2 cellular contexts compared by ENCODE assay signal in the genomic region with DNA sequence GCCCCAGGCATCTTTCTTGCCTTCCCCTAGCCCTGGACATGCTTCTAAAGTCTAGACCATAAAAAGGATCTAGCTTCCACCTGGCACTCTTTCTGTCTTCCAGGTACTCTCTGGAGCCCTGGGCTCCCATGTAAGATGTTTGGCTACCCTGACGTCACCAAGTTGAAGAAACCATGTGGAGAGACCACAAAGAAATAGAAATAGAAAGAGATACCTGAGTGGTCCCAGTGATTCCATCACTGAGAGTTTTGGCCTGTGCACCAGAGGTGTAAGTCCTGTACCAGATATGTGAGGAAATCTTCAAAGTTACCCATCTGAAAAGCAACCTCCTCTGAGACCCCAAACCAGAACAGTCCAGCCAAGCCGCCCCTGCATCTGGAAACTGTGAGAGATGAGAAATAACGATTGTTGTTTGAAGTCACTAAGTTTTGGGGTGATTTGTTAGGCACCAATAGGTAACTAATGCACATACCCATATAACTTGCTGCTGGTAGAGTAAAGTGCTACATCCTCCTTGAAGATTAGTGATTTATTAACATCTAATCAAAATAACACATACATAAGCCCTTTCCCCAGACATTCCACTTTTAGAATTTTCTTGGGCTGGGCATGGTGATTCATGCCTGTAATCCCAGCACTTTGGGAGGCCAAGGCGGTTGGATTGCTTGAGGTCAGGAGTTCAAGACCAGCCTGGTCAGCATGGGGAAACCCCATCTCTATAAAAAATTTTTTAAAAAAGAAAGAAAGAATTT.
TF ChIP-seq lines count a peak whose summit lies in the region.

No MANE protein-coding gene starts in this region.

TF ChIP-seq in GM12891, 5 proteins besides CTCF, POLR2A, EP300 and RAD21:
- no peak for TF ChIP-seq POLR2AphosphoS5 (IDR thresholded peaks at IDR 0.05; ENCODE audit: low read depth, low read length)
TF ChIP-seq in GM12891: peak in this region for 0.

TF ChIP-seq in GM12878, 131 proteins besides CTCF, POLR2A, EP300 and RAD21:
- TF ChIP-seq, protein P1, sequence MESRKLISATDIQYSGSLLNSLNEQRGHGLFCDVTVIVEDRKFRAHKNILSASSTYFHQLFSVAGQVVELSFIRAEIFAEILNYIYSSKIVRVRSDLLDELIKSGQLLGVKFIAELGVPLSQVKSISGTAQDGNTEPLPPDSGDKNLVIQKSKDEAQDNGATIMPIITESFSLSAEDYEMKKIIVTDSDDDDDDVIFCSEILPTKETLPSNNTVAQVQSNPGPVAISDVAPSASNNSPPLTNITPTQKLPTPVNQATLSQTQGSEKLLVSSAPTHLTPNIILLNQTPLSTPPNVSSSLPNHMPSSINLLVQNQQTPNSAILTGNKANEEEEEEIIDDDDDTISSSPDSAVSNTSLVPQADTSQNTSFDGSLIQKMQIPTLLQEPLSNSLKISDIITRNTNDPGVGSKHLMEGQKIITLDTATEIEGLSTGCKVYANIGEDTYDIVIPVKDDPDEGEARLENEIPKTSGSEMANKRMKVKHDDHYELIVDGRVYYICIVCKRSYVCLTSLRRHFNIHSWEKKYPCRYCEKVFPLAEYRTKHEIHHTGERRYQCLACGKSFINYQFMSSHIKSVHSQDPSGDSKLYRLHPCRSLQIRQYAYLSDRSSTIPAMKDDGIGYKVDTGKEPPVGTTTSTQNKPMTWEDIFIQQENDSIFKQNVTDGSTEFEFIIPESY (IDR thresholded peaks at IDR 0.05) = no peak
- TF ChIP-seq POU2F2 (IDR thresholded peaks at IDR 0.05; ENCODE audit: borderline replicate concordance, low read depth, low read length) = no peak
- no peak for TF ChIP-seq ASH2L (IDR thresholded peaks at IDR 0.05; ENCODE audit: borderline replicate concordance, low read depth)
- TF ChIP-seq, protein P2, sequence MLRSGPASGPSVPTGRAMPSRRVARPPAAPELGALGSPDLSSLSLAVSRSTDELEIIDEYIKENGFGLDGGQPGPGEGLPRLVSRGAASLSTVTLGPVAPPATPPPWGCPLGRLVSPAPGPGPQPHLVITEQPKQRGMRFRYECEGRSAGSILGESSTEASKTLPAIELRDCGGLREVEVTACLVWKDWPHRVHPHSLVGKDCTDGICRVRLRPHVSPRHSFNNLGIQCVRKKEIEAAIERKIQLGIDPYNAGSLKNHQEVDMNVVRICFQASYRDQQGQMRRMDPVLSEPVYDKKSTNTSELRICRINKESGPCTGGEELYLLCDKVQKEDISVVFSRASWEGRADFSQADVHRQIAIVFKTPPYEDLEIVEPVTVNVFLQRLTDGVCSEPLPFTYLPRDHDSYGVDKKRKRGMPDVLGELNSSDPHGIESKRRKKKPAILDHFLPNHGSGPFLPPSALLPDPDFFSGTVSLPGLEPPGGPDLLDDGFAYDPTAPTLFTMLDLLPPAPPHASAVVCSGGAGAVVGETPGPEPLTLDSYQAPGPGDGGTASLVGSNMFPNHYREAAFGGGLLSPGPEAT (IDR thresholded peaks at IDR 0.05; ENCODE audit: low read depth) = no peak
- TF ChIP-seq ATF7 (IDR thresholded peaks at IDR 0.05; ENCODE audit: low read depth) = peak; percentile 56
- no peak for TF ChIP-seq DPF2 (IDR thresholded peaks at IDR 0.05)
- peak; percentile 41; the same call in 1 of the 2 replicates for TF ChIP-seq ZNF217 (IDR thresholded peaks at IDR 0.05)
- TF ChIP-seq, protein P3, sequence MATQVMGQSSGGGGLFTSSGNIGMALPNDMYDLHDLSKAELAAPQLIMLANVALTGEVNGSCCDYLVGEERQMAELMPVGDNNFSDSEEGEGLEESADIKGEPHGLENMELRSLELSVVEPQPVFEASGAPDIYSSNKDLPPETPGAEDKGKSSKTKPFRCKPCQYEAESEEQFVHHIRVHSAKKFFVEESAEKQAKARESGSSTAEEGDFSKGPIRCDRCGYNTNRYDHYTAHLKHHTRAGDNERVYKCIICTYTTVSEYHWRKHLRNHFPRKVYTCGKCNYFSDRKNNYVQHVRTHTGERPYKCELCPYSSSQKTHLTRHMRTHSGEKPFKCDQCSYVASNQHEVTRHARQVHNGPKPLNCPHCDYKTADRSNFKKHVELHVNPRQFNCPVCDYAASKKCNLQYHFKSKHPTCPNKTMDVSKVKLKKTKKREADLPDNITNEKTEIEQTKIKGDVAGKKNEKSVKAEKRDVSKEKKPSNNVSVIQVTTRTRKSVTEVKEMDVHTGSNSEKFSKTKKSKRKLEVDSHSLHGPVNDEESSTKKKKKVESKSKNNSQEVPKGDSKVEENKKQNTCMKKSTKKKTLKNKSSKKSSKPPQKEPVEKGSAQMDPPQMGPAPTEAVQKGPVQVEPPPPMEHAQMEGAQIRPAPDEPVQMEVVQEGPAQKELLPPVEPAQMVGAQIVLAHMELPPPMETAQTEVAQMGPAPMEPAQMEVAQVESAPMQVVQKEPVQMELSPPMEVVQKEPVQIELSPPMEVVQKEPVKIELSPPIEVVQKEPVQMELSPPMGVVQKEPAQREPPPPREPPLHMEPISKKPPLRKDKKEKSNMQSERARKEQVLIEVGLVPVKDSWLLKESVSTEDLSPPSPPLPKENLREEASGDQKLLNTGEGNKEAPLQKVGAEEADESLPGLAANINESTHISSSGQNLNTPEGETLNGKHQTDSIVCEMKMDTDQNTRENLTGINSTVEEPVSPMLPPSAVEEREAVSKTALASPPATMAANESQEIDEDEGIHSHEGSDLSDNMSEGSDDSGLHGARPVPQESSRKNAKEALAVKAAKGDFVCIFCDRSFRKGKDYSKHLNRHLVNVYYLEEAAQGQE (IDR thresholded peaks at IDR 0.05; ENCODE audit: low read depth, low read length) = no peak
- no peak for TF ChIP-seq TCF3 (IDR thresholded peaks at IDR 0.05; ENCODE audit: borderline replicate concordance, insufficient read depth, low read depth, low read length)
- peak; percentile 26; the same call in 1 of the 2 replicates for TF ChIP-seq NFIC (IDR thresholded peaks at IDR 0.05; ENCODE audit: low read depth, low read length)
- TF ChIP-seq FOXK2 (IDR thresholded peaks at IDR 0.05) = no peak
- TF ChIP-seq, protein P4, sequence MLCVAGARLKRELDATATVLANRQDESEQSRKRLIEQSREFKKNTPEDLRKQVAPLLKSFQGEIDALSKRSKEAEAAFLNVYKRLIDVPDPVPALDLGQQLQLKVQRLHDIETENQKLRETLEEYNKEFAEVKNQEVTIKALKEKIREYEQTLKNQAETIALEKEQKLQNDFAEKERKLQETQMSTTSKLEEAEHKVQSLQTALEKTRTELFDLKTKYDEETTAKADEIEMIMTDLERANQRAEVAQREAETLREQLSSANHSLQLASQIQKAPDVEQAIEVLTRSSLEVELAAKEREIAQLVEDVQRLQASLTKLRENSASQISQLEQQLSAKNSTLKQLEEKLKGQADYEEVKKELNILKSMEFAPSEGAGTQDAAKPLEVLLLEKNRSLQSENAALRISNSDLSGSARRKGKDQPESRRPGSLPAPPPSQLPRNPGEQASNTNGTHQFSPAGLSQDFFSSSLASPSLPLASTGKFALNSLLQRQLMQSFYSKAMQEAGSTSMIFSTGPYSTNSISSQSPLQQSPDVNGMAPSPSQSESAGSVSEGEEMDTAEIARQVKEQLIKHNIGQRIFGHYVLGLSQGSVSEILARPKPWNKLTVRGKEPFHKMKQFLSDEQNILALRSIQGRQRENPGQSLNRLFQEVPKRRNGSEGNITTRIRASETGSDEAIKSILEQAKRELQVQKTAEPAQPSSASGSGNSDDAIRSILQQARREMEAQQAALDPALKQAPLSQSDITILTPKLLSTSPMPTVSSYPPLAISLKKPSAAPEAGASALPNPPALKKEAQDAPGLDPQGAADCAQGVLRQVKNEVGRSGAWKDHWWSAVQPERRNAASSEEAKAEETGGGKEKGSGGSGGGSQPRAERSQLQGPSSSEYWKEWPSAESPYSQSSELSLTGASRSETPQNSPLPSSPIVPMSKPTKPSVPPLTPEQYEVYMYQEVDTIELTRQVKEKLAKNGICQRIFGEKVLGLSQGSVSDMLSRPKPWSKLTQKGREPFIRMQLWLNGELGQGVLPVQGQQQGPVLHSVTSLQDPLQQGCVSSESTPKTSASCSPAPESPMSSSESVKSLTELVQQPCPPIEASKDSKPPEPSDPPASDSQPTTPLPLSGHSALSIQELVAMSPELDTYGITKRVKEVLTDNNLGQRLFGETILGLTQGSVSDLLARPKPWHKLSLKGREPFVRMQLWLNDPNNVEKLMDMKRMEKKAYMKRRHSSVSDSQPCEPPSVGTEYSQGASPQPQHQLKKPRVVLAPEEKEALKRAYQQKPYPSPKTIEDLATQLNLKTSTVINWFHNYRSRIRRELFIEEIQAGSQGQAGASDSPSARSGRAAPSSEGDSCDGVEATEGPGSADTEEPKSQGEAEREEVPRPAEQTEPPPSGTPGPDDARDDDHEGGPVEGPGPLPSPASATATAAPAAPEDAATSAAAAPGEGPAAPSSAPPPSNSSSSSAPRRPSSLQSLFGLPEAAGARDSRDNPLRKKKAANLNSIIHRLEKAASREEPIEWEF (IDR thresholded peaks at IDR 0.05; ENCODE audit: insufficient replicate concordance, low read depth, low read length) = no peak
- no peak for TF ChIP-seq RB1 (IDR thresholded peaks at IDR 0.05; ENCODE audit: borderline replicate concordance)
- 0 out of 2 replicates have a peak, but pooled peaks have one; percentile 31 for TF ChIP-seq EED (IDR thresholded peaks at IDR 0.05; ENCODE audit: low read depth)
- TF ChIP-seq, protein P5, sequence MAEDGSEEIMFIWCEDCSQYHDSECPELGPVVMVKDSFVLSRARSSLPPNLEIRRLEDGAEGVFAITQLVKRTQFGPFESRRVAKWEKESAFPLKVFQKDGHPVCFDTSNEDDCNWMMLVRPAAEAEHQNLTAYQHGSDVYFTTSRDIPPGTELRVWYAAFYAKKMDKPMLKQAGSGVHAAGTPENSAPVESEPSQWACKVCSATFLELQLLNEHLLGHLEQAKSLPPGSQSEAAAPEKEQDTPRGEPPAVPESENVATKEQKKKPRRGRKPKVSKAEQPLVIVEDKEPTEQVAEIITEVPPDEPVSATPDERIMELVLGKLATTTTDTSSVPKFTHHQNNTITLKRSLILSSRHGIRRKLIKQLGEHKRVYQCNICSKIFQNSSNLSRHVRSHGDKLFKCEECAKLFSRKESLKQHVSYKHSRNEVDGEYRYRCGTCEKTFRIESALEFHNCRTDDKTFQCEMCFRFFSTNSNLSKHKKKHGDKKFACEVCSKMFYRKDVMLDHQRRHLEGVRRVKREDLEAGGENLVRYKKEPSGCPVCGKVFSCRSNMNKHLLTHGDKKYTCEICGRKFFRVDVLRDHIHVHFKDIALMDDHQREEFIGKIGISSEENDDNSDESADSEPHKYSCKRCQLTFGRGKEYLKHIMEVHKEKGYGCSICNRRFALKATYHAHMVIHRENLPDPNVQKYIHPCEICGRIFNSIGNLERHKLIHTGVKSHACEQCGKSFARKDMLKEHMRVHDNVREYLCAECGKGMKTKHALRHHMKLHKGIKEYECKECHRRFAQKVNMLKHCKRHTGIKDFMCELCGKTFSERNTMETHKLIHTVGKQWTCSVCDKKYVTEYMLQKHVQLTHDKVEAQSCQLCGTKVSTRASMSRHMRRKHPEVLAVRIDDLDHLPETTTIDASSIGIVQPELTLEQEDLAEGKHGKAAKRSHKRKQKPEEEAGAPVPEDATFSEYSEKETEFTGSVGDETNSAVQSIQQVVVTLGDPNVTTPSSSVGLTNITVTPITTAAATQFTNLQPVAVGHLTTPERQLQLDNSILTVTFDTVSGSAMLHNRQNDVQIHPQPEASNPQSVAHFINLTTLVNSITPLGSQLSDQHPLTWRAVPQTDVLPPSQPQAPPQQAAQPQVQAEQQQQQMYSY (CRISPR knock-in tag; IDR thresholded peaks at IDR 0.05) = no peak
- no peak for TF ChIP-seq NRF1 (conservative IDR thresholded peaks at IDR 0.05; ENCODE audit: low read depth, low read length)
- TF ChIP-seq, protein P6, sequence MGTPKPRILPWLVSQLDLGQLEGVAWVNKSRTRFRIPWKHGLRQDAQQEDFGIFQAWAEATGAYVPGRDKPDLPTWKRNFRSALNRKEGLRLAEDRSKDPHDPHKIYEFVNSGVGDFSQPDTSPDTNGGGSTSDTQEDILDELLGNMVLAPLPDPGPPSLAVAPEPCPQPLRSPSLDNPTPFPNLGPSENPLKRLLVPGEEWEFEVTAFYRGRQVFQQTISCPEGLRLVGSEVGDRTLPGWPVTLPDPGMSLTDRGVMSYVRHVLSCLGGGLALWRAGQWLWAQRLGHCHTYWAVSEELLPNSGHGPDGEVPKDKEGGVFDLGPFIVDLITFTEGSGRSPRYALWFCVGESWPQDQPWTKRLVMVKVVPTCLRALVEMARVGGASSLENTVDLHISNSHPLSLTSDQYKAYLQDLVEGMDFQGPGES (IDR thresholded peaks at IDR 0.05) = no peak
- TF ChIP-seq NR2F1 (conservative IDR thresholded peaks at IDR 0.05) = 0 out of 2 replicates have a peak, but pooled peaks have one; percentile 44
- peak; percentile 50 for TF ChIP-seq CREM (IDR thresholded peaks at IDR 0.05; ENCODE audit: low read depth)
- TF ChIP-seq, protein P7, sequence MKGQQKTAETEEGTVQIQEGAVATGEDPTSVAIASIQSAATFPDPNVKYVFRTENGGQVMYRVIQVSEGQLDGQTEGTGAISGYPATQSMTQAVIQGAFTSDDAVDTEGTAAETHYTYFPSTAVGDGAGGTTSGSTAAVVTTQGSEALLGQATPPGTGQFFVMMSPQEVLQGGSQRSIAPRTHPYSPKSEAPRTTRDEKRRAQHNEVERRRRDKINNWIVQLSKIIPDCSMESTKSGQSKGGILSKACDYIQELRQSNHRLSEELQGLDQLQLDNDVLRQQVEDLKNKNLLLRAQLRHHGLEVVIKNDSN (IDR thresholded peaks at IDR 0.05; ENCODE audit: borderline replicate concordance, extremely low read length, insufficient read depth, low read depth, low read length) = no peak
- peak; percentile 60 for TF ChIP-seq RUNX3 (IDR thresholded peaks at IDR 0.05; ENCODE audit: low read length)
